In the genomic region with DNA sequence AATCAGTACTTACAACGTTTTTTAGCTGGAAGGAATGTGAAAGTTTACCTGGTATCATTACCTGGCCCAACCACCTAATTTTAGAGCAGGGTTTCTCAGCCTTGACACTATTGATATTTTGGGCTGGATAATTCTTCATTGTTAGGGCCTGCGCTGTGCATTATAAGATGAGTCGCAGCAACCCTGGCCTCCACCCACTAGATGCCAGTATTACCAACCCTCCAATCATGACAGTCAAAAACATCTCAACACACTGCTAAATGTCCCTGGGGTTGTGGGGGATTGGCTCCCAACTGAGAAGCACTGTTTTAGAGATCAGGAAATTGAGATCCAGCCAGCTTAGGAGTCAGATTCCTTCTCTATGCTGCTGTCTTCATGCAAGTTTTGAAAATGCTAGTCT, we compare ENCODE assay signal across 18 cellular contexts.
"Had no signal": no experiment of that assay in that cellular context is flagged by ENCODE, and none has a peak within 500 bp of the region (broad histone marks: within the 10 kb centered on the region; RNA-seq: fewer than 3 reads in every experiment).

No MANE protein-coding gene starts in this region.

- H3K27me3 ChIP-seq: esophagus squamous epithelium, hepatocyte, right lobe of liver, tibial artery had no signal

- ATAC-seq: effector memory CD8-positive, alpha-beta T cell; left colon; left ventricle myocardium superior; naive thymus-derived CD4-positive, alpha-beta T cell; psoas muscle; right lobe of liver; stimulated activated memory B cell treated with anti-CD40 and anti-IgM and Interleukin-4, amounts not matched to agents 10 μg/mL and 1 μg/mL and 100 μg/mL, for 72 hours had no signal

- H3K4me2 ChIP-seq: hepatocyte had no signal

- H2AFZ ChIP-seq: hepatocyte had no signal

- H3K9me3 ChIP-seq: esophagus squamous epithelium, psoas muscle, right lobe of liver, tibial artery had no signal

- H3K79me2 ChIP-seq: hepatocyte had no signal

- H3K27ac ChIP-seq: esophagus squamous epithelium, hepatocyte, psoas muscle, right lobe of liver, tibial artery had no signal

- H3K36me3 ChIP-seq: esophagus squamous epithelium, right lobe of liver, tibial artery had no signal

- FAIRE-seq: colon had no signal

- H3K4me1 ChIP-seq: psoas muscle, right lobe of liver had no signal

- H3K4me3 ChIP-seq: esophagus squamous epithelium, hepatocyte, lung, psoas muscle, right lobe of liver, tibial artery had no signal

- DNase-seq: effector memory CD8-positive, alpha-beta T cell; esophagus squamous epithelium; foreskin melanocyte; head of caudate nucleus; left colon; left ventricle myocardium superior; mesenchymal stem cell; naive thymus-derived CD4-positive, alpha-beta T cell; nephron progenitor cell; psoas muscle; retina; right lobe of liver; stimulated activated CD4-positive, alpha-beta T cell treated with anti-CD3 and anti-CD28 coated beads, Interleukin-4, amount 100 ng/mL, for 24 hours; tibial artery had no signal
